Comparison of ENCODE assay signal across 1 cellular context in the genomic region with DNA sequence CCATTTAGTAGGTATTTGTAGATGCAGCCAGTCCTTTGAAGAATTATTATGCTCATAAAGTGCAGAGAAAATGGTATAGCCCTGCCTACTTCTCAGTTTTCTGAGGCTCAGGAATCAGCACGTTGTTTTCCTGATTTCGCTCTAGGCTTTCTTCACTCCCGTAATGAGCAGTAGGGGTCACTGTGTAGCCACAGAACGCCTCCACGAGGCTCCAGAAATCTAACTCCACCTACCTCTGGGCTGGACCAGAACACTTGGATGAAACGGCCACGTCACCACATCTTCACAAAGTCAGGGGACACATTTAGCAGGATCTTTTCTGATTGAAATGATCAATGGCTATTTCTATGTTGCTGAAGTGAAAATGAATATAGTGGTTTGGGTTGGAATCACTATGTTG.
TF ChIP-seq lines count a peak whose summit lies in the region.

No MANE protein-coding gene starts in this region.

TF ChIP-seq in SK-N-SH treated with all-trans-retinoic acid at 6 μM for 48 hours, 23 proteins besides CTCF, POLR2A, EP300 and RAD21 (continued from another document):
- TF ChIP-seq, protein P1, sequence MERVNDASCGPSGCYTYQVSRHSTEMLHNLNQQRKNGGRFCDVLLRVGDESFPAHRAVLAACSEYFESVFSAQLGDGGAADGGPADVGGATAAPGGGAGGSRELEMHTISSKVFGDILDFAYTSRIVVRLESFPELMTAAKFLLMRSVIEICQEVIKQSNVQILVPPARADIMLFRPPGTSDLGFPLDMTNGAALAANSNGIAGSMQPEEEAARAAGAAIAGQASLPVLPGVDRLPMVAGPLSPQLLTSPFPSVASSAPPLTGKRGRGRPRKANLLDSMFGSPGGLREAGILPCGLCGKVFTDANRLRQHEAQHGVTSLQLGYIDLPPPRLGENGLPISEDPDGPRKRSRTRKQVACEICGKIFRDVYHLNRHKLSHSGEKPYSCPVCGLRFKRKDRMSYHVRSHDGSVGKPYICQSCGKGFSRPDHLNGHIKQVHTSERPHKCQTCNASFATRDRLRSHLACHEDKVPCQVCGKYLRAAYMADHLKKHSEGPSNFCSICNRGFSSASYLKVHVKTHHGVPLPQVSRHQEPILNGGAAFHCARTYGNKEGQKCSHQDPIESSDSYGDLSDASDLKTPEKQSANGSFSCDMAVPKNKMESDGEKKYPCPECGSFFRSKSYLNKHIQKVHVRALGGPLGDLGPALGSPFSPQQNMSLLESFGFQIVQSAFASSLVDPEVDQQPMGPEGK (CRISPR knock-in tag; IDR thresholded peaks at IDR 0.05; ENCODE audit: borderline replicate concordance): no peak
- no peak for TF ChIP-seq PPARA (CRISPR knock-in tag; IDR thresholded peaks at IDR 0.05; ENCODE audit: borderline replicate concordance)
- TF ChIP-seq BACH2 (CRISPR knock-in tag; IDR thresholded peaks at IDR 0.05; ENCODE audit: borderline replicate concordance): no peak
- TF ChIP-seq ZC3H10 (CRISPR knock-in tag; IDR thresholded peaks at IDR 0.05): no peak
- no peak for TF ChIP-seq ARNTL (CRISPR knock-in tag; IDR thresholded peaks at IDR 0.05; ENCODE audit: borderline replicate concordance, low read depth)
